ENCODE assay signal across 1 cellular context in the genomic region with DNA sequence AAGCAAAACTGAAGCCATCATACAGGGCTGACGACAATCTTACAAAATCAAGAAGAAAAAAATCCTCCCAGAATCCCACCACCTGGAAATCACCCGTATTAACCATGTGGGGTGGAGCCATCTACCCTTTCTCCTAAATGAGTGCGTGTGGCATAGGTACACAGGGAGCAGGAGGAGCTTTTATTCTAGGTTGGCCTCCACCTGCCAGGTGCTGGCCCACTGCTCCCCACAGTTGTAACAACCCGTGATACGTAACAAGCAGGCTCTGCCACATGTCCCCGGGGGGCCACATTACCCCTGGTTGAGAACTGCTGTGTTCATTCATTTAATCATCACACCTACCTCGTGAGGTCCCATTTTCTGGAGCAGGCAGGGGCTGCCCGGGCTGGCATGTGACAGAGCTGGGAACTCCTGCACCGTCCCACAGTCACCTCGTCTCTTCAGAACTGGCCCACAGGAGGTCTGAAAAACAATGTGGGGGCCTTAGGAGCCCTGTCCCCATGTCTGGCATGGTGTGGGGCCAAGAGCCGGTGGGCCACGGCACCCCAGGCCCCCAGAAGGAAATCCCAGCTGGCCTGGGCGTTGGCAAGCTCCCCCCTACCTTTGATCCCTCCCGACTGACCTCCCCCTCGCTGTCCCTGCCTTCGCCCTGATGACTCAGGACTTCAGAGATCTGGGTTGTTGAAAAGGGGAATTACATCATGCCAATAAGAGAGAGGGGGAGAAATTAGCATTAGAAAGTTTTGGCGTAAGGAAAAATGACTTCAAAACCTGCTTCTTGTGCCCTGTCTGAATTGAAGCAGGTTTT.
TF ChIP-seq lines count a peak whose summit lies in the region.

No MANE protein-coding gene starts in this region.

TF ChIP-seq in HepG2, 621 proteins besides CTCF, POLR2A, EP300 and RAD21 (continued from another document and continues in another):
- TF ChIP-seq RERE (CRISPR knock-in tag; IDR thresholded peaks at IDR 0.05; ENCODE audit: low read depth) = no peak
- peak; percentile 75 for TF ChIP-seq FOXA3 (CRISPR knock-in tag; IDR thresholded peaks at IDR 0.05)
- TF ChIP-seq ZHX1 (CRISPR knock-in tag; IDR thresholded peaks at IDR 0.05; ENCODE audit: low read depth) = no peak
- TF ChIP-seq ZBTB10 (CRISPR knock-in tag; IDR thresholded peaks at IDR 0.05; ENCODE audit: borderline replicate concordance) = peak; percentile 92; the same call in 1 of the 2 replicates
- peak; percentile 82; the same call in 1 of the 2 replicates for TF ChIP-seq ZBTB8A (CRISPR knock-in tag; IDR thresholded peaks at IDR 0.05; ENCODE audit: borderline replicate concordance, low read depth)
- peak; percentile 64 for TF ChIP-seq KMT2B (CRISPR knock-in tag; IDR thresholded peaks at IDR 0.05)
- TF ChIP-seq ZMYM4 (CRISPR knock-in tag; IDR thresholded peaks at IDR 0.05) = no peak
- TF ChIP-seq, protein P1, sequence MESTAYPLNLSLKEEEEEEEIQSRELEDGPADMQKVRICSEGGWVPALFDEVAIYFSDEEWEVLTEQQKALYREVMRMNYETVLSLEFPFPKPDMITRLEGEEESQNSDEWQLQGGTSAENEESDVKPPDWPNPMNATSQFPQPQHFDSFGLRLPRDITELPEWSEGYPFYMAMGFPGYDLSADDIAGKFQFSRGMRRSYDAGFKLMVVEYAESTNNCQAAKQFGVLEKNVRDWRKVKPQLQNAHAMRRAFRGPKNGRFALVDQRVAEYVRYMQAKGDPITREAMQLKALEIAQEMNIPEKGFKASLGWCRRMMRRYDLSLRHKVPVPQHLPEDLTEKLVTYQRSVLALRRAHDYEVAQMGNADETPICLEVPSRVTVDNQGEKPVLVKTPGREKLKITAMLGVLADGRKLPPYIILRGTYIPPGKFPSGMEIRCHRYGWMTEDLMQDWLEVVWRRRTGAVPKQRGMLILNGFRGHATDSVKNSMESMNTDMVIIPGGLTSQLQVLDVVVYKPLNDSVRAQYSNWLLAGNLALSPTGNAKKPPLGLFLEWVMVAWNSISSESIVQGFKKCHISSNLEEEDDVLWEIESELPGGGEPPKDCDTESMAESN (CRISPR knock-in tag; conservative IDR thresholded peaks at IDR 0.05) = no peak
- no peak for TF ChIP-seq FOXO4 (CRISPR knock-in tag; conservative IDR thresholded peaks at IDR 0.05)
- TF ChIP-seq SATB2 (CRISPR knock-in tag; IDR thresholded peaks at IDR 0.05) = no peak
- peak; percentile 76; the same call in 1 of the 2 replicates for TF ChIP-seq NFE2L1 (CRISPR knock-in tag; IDR thresholded peaks at IDR 0.05; ENCODE audit: borderline replicate concordance)
- TF ChIP-seq GMEB2 (CRISPR knock-in tag; IDR thresholded peaks at IDR 0.05; ENCODE audit: low read depth) = no peak
- no peak for TF ChIP-seq NR1H2 (CRISPR knock-in tag; IDR thresholded peaks at IDR 0.05; ENCODE audit: borderline replicate concordance, low read depth)
- TF ChIP-seq NFIB (CRISPR knock-in tag; IDR thresholded peaks at IDR 0.05; ENCODE audit: borderline replicate concordance) = no peak
- no peak for TF ChIP-seq ZEB1 (IDR thresholded peaks at IDR 0.05; ENCODE audit: insufficient replicate concordance, low read depth)
- no peak for TF ChIP-seq ZNF446 (CRISPR knock-in tag; IDR thresholded peaks at IDR 0.05)
- peak; percentile 64; the same call in 1 of the 2 replicates for TF ChIP-seq ZNF607 (CRISPR knock-in tag; IDR thresholded peaks at IDR 0.05; ENCODE audit: borderline replicate concordance)
- 0 out of 2 replicates have a peak, but pooled peaks have one; percentile 57 for TF ChIP-seq RCOR2 (CRISPR knock-in tag; IDR thresholded peaks at IDR 0.05)
- no peak for TF ChIP-seq ZNF256 (CRISPR knock-in tag; conservative IDR thresholded peaks at IDR 0.05)
- TF ChIP-seq IKZF4 (CRISPR knock-in tag; IDR thresholded peaks at IDR 0.05; ENCODE audit: borderline replicate concordance, low read depth, not compliant biosample characterization) = no peak
- TF ChIP-seq BRD4 (CRISPR knock-in tag; IDR thresholded peaks at IDR 0.05) = no peak
- peak; percentile 56; the same call in 1 of the 2 replicates for TF ChIP-seq CCDC6 (CRISPR knock-in tag; IDR thresholded peaks at IDR 0.05)
- TF ChIP-seq ZNF839 (CRISPR knock-in tag; IDR thresholded peaks at IDR 0.05; ENCODE audit: borderline replicate concordance) = peak; percentile 57; the same call in 1 of the 2 replicates
- TF ChIP-seq TMF1 (CRISPR knock-in tag; IDR thresholded peaks at IDR 0.05; ENCODE audit: low read depth) = no peak; the same call in 1 of the 2 replicates
- TF ChIP-seq CHD4 (IDR thresholded peaks at IDR 0.05; ENCODE audit: borderline replicate concordance, low read length) = peak; percentile 31; the same call in 1 of the 2 replicates
- TF ChIP-seq SAP130 (CRISPR knock-in tag; IDR thresholded peaks at IDR 0.05; ENCODE audit: low read depth) = peak; percentile 93
- peak; percentile 15; the same call in 1 of the 2 replicates for TF ChIP-seq NFKB2 (CRISPR knock-in tag; IDR thresholded peaks at IDR 0.05; ENCODE audit: borderline replicate concordance)
- peak; percentile 20; the same call in 1 of the 2 replicates for TF ChIP-seq SIX1 (CRISPR knock-in tag; IDR thresholded peaks at IDR 0.05; ENCODE audit: borderline replicate concordance)
- no peak for TF ChIP-seq MNT (IDR thresholded peaks at IDR 0.05)
- TF ChIP-seq ZSCAN12 (CRISPR knock-in tag; IDR thresholded peaks at IDR 0.05) = no peak
- no peak for TF ChIP-seq ZNF343 (CRISPR knock-in tag; IDR thresholded peaks at IDR 0.05)
- TF ChIP-seq RBAK (CRISPR knock-in tag; IDR thresholded peaks at IDR 0.05) = peak; percentile 93
- TF ChIP-seq ATRX (CRISPR knock-in tag; IDR thresholded peaks at IDR 0.05; ENCODE audit: borderline replicate concordance) = no peak
- TF ChIP-seq, protein P2, sequence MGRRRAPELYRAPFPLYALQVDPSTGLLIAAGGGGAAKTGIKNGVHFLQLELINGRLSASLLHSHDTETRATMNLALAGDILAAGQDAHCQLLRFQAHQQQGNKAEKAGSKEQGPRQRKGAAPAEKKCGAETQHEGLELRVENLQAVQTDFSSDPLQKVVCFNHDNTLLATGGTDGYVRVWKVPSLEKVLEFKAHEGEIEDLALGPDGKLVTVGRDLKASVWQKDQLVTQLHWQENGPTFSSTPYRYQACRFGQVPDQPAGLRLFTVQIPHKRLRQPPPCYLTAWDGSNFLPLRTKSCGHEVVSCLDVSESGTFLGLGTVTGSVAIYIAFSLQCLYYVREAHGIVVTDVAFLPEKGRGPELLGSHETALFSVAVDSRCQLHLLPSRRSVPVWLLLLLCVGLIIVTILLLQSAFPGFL (CRISPR knock-in tag; IDR thresholded peaks at IDR 0.05) = no peak
